Comparison of ENCODE assay signal across 23 cellular contexts in genomic region chr7:96789914-96790313, GRCh38.
"Had no signal": no experiment of that assay in that cellular context is flagged by ENCODE, and none has a peak within 500 bp of the region (broad histone marks: within the 10 kb centered on the region; RNA-seq: fewer than 3 reads in every experiment).

No MANE protein-coding gene starts in this region.

- H3K36me3 ChIP-seq: colonic mucosa, gastroesophageal sphincter, left ventricle myocardium inferior, neural progenitor cell, ovary, tibial artery, upper lobe of right lung, vagina had no signal

- H3K27ac ChIP-seq: colonic mucosa, gastroesophageal sphincter, hepatocyte, left ventricle myocardium inferior, neural progenitor cell, ovary, tibial artery, upper lobe of right lung, vagina had no signal

- FAIRE-seq: kidney, small intestine had no signal

- H3K4me3 ChIP-seq: colonic mucosa, gastroesophageal sphincter, hepatocyte, left ventricle myocardium inferior, lung, neural progenitor cell, ovary, tibial artery, upper lobe of right lung, vagina had no signal

- ATAC-seq: gastroesophageal sphincter; left cardiac atrium; natural killer cell treated with Interleukin-12 subunit alpha and Interleukin-12 subunit beta and Interleukin-15 and Interleukin-18, amount 100 ng/mL, for 72 hours; right cardiac atrium; stimulated activated naive CD8-positive, alpha-beta T cell treated with anti-CD3 and anti-CD28 coated beads, Interleukin-15, Interleukin-2, amounts not matched to agents 100 U/mL and 50 U/mL, for 24 hours; upper lobe of right lung had no signal

- H3K4me1 ChIP-seq: colonic mucosa, gastroesophageal sphincter, left ventricle myocardium inferior, upper lobe of right lung, vagina had no signal

- DNase-seq: colonic mucosa; dermis blood vessel endothelial cell; head of caudate nucleus; kidney; left cardiac atrium; left ventricle myocardium inferior; mesenchymal stem cell; midbrain; nucleus accumbens; ovary; right cardiac atrium; small intestine; stimulated activated CD4-positive, alpha-beta T cell treated with anti-CD3 and anti-CD28 coated beads, Interleukin-12 subunit alpha, Interleukin-12 subunit beta, amount 100 ng/mL, for 4 hours; stimulated activated CD4-positive, alpha-beta T cell treated with anti-CD3 and anti-CD28 coated beads, Interleukin-2, amount 100 ng/mL, for 48 hours; stimulated activated naive CD8-positive, alpha-beta T cell treated with anti-CD3 and anti-CD28 coated beads, Interleukin-15, Interleukin-2, amounts not matched to agents 100 U/mL and 50 U/mL, for 24 hours; tibial artery; upper lobe of right lung had no signal

- H3K27me3 ChIP-seq: colonic mucosa, gastroesophageal sphincter, hepatocyte, neural progenitor cell, ovary, tibial artery, upper lobe of right lung, vagina had no signal

- H3K9me3 ChIP-seq: colonic mucosa, gastroesophageal sphincter, left ventricle myocardium inferior, ovary, tibial artery, upper lobe of right lung, vagina had no signal
